Comparison of ENCODE assay signal across 8 cellular contexts in the genomic region with DNA sequence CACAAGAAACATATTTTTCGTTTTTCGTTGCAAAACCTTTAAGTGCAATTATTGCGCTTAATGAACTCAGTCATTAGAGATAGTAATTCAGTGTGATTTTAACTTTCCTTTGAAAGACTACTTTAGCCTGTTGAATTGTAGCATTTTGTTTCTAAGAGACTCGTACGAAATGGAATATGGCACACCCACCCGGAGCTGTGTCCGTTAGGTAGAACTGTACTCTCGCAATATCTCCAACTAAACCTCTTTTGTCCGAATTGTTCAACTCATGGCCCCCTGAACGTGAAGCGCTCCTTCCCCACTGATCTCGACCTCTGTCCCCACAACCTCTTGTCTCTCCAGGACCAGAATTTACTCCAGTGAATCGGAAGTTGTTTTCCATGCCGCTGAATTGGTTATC. TPM values are rescaled to one million over a fixed set of nuclear protein-coding genes. Genes with fewer than 3 reads are reported as not detected.
DNase-seq lines count a peak whose midpoint lies in the region; ATAC-seq and TF ChIP-seq lines count a peak whose summit lies in the region.

No MANE protein-coding gene starts in this region.

- peaks cover 17 to 31% of the 10 kb centered on the region in 2 donors for H3K4me1 ChIP-seq in adrenal gland (replicated peaks in 1 of 2)
- H3K4me1 ChIP-seq in right cardiac atrium (ENCODE audit: control insufficient read depth, insufficient read depth, low read length), result peaks cover 9% of the 10 kb centered on the region
- peaks cover 35% of the 10 kb centered on the region for H3K4me1 ChIP-seq in psoas muscle

- TF ChIP-seq CTCF in adrenal gland (IDR thresholded peaks at IDR 0.05) (no peak), psoas muscle (IDR thresholded peaks at IDR 0.05) (no peak)

- in situ Hi-C loops in KBM-7 (cut with MboI; ENCODE audit: low pct_unique_long_range_greater_than_20kb, low sequenced_read_pairs), result no loop called here

- H3K36me3 ChIP-seq in adrenal gland (replicated peaks in 1 of 2), result no peaks in the 10 kb centered on the region
- peaks cover 3% of the 10 kb centered on the region in 2 donors for H3K36me3 ChIP-seq in psoas muscle (ENCODE audit: insufficient read depth in 1 of 2, low read depth in 1 of 2)

- H3K9me3 ChIP-seq in adrenal gland (replicated peaks in 1 of 3) (no peaks in the 10 kb centered on the region), right cardiac atrium (ENCODE audit: control insufficient read depth, low read length) (no peaks in the 10 kb centered on the region), psoas muscle (no peaks in the 10 kb centered on the region)

- ATAC-seq in right cardiac atrium (peak in 1 of 2 donors; percentile 16), psoas muscle (peak in 1 of 4 donors; percentile 25), HG02798 (IDR thresholded peaks at IDR 0.05; ENCODE audit: poor library complexity, unreplicated experiment) (no peak)

- H3K4me3 ChIP-seq in adrenal gland (peak overlapping the region; percentile 19 to 69 (median 62)), right cardiac atrium (ENCODE audit: low read length) (peak overlapping the region; percentile 85), psoas muscle (peak overlapping the region; percentile 87)

- DNase-seq in stimulated activated CD4-positive, alpha-beta T cell treated with anti-CD3 and anti-CD28 coated beads, Interleukin-15, amount 100 ng/mL, for 24 hours, result peak; percentile 15
- no peak for DNase-seq in stimulated activated CD4-positive, alpha-beta T cell treated with anti-CD3 and anti-CD28 coated beads, Interleukin-1b, Interleukin-23, amount 100 ng/mL, for 48 hours
- DNase-seq in NCI-H748 (lab: John Stamatoyannopoulos, UW; ENCODE audit: unreplicated experiment), result peak; percentile 44
- DNase-seq in adrenal gland, result peak; percentile 16 to 59 (median 34)
- peak in 1 of 3 donors; percentile 43 for DNase-seq in right cardiac atrium
- peak in 1 of 2 donors; percentile 16 for DNase-seq in psoas muscle
- DNase-seq in KBM-7, result no peak

- H3K27ac ChIP-seq in adrenal gland, result peak overlapping the region; percentile 96 to 99 (median 97)
- peak overlapping the region; percentile 68 for H3K27ac ChIP-seq in right cardiac atrium (ENCODE audit: low read length)
- H3K27ac ChIP-seq in psoas muscle, result peak overlapping the region; percentile 97

- intact Hi-C loops in adrenal gland (cut with DNase I), result loop anchor here in 1 of 2 donors (10.0 kb wide), 1 partner anchor 72 kb away; a partner anchor contains a TSS
- intact Hi-C loops in right cardiac atrium (cut with DNase I), result loop anchor here in 2 of 4 donors (10.0 kb wide), 1 partner anchor 72 kb away; a partner anchor contains a TSS
- intact Hi-C loops in psoas muscle (cut with DNase I), result loop anchor here (1.0 to 10.0 kb wide), 6 partner anchors 65 to 156 kb away; a partner anchor contains a TSS

- H3K27me3 ChIP-seq in adrenal gland, result no peaks in the 10 kb centered on the region
- no peaks in the 10 kb centered on the region for H3K27me3 ChIP-seq in right cardiac atrium (ENCODE audit: control insufficient read depth, insufficient read depth)
- H3K27me3 ChIP-seq in psoas muscle (ENCODE audit: insufficient read depth in 3 of 3, low read length in 2 of 3), result no peaks in the 10 kb centered on the region

- 0 to 1% (median 0%) methylated on average over 14 of the region's 14 CpGs for WGBS in adrenal gland, 4 donors
- WGBS in right cardiac atrium, result under 1% methylated on average over 14 of the region's 14 CpGs
- 0% methylated on average over 14 of the region's 14 CpGs for WGBS in psoas muscle, 3 donors

- no peak for TF ChIP-seq POLR2A in adrenal gland (IDR thresholded peaks at IDR 0.05)

RNA-seq across cellular contexts. Expression of a gene that starts 0.8 kb away (rescaled TPM):
- total RNA-seq in adrenal gland (100 to 1,000 TPM in 1 of 8 donors, 10 to 100 TPM in 7; 31.1 to 204 (median 58.1) TPM), right cardiac atrium (10 to 100 TPM; 29.7 to 41.3 (median 33.0) TPM), psoas muscle (10 to 100 TPM; 24.4 to 41.4 (median 38.5) TPM)
- polyA plus RNA-seq in adrenal gland (10 to 100 TPM; 24.9 to 60.0 (median 37.0) TPM), right cardiac atrium (19.5 TPM), psoas muscle (10 to 100 TPM; 13.0 to 21.6 (median 20.1) TPM)

Comparison
In these comparisons a context has a peak if more than half of its experiments do, and no peak if none do; other contexts are left out.
1. DNase-seq: peak in stimulated activated CD4-positive, alpha-beta T cell treated with anti-CD3 and anti-CD28 coated beads, Interleukin-15, amount 100 ng/mL, for 24 hours (single experiment), NCI-H748 (single experiment) and adrenal gland (7 of 7); none in stimulated activated CD4-positive, alpha-beta T cell treated with anti-CD3 and anti-CD28 coated beads, Interleukin-1b, Interleukin-23, amount 100 ng/mL, for 48 hours (single experiment) and KBM-7 (single experiment).
2. Peak in every context shown above with its lines, with median percentiles within 50 percentile points of each other: H3K27ac ChIP-seq and H3K4me3 ChIP-seq.